In genomic region chr7:43929529-43930457, GRCh38 we compare ENCODE assay signal across 2 cellular contexts.
A peak's percentile ranks its signal among the peaks of the same experiment; 100 is the strongest.
TF ChIP-seq lines count a peak whose summit lies in the region.

No MANE protein-coding gene starts in this region.

TF ChIP-seq in SK-N-SH, 30 proteins besides CTCF, POLR2A, EP300 and RAD21:
- TF ChIP-seq GATA2 (CRISPR knock-in tag; IDR thresholded peaks at IDR 0.05), result no peak
- TF ChIP-seq NRF1 (IDR thresholded peaks at IDR 0.05; ENCODE audit: low read depth, low read length), result no peak
- peak; percentile 59 for TF ChIP-seq CHD2 (IDR thresholded peaks at IDR 0.05; ENCODE audit: low read length, partially characterized antibody)
- TF ChIP-seq RFX5 (IDR thresholded peaks at IDR 0.05; ENCODE audit: low read length), result no peak
- TF ChIP-seq RCOR1 (IDR thresholded peaks at IDR 0.05; ENCODE audit: low read length), result peak; percentile 63; the same call in 1 of the 2 replicates
- 0 out of 2 replicates have a peak, but pooled peaks have one; percentile 16 for TF ChIP-seq MXI1 (IDR thresholded peaks at IDR 0.05; ENCODE audit: low read depth, low read length)
- TF ChIP-seq POLR2AphosphoS5 (IDR thresholded peaks at IDR 0.05; ENCODE audit: low read depth, low read length), result no peak
- TF ChIP-seq TAF1 (IDR thresholded peaks at IDR 0.05; ENCODE audit: borderline replicate concordance, low read depth, low read length), result no peak
- no peak for TF ChIP-seq MEF2A (IDR thresholded peaks at IDR 0.05; ENCODE audit: borderline replicate concordance, low read depth)
- TF ChIP-seq FOXJ3 (CRISPR knock-in tag; IDR thresholded peaks at IDR 0.05), result no peak
- no peak for TF ChIP-seq MAX (IDR thresholded peaks at IDR 0.05; ENCODE audit: low read depth)
- no peak for TF ChIP-seq EZH2phosphoT487 (IDR thresholded peaks at IDR 0.05; ENCODE audit: borderline replicate concordance, low read depth)
- peak; percentile 29; the same call in 1 of the 2 replicates for TF ChIP-seq TCF12 (IDR thresholded peaks at IDR 0.05)
- TF ChIP-seq SMC3 (IDR thresholded peaks at IDR 0.05; ENCODE audit: low read depth, low read length), result no peak

TF ChIP-seq in K562, 482 proteins besides CTCF, POLR2A, EP300 and RAD21:
- TF ChIP-seq PKNOX1 (IDR thresholded peaks at IDR 0.05), result peak; percentile 43; the same call in 1 of the 2 replicates
- TF ChIP-seq HMBOX1 (IDR thresholded peaks at IDR 0.05), result peak; percentile 63
- no peak for TF ChIP-seq TGIF2 (CRISPR knock-in tag; IDR thresholded peaks at IDR 0.05)
